Comparison of ENCODE assay signal across 9 cellular contexts in the genomic region with DNA sequence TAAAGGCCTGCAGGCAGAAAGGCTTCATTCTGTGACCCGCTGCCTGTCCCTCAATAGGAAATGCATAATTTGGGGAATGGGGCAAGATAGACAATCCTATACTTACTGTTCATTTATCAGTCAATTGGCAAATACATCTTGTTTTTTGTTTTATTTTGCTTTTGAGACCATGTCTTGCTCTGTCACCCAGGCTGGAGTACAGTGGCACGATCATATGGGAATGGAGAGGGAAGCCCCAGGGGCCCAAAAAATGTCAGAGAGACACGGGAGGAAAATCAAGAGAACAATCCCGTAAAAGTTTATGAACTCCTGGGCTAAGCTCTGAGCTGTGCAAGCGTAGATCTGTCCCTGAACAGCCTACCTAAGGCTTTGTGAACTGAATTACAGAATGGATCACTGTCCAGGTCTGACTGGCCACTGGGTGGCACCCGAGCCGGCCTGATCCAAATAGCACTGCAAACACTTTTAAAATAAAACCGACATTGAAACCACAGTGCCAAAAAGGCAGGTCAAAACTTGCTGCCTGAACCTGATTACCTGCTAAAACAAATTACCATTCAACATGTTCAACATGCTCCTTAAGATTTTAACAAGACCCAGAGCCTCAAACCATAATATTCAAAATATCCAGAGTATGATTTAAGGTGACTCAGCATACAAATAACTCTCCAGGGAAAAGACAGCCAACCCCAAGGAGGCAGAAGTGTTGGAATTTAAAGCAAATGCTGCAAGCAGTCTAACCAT. TPM values are rescaled to one million over a fixed set of nuclear protein-coding genes. Genes with fewer than 3 reads are reported as not detected.
DNase-seq lines count a peak whose midpoint lies in the region; ATAC-seq, FAIRE-seq and TF ChIP-seq lines count a peak whose summit lies in the region.
"Had no signal": no experiment of that assay in that cellular context is flagged by ENCODE, and none has a peak within 500 bp of the region (broad histone marks: within the 10 kb centered on the region; RNA-seq: fewer than 3 reads in every experiment).

No MANE protein-coding gene starts in this region.

- peak; percentile 90 to 93 for ATAC-seq in left cardiac atrium
- ATAC-seq in psoas muscle: peak; percentile 93 to 98 (median 96)
- no peak for ATAC-seq in GM21528 (IDR thresholded peaks at IDR 0.05; ENCODE audit: low FRiP score, unreplicated experiment)
- no peak for ATAC-seq in HG03432 (IDR thresholded peaks at IDR 0.05; ENCODE audit: unreplicated experiment)

- peak; percentile 31 for FAIRE-seq in RCC 7860 (lab: Jason Lieb, UNC)

- peak overlapping the region; percentile 30 for H3K4me3 ChIP-seq in psoas muscle

- H3K9me3 ChIP-seq in psoas muscle: no peaks in the 10 kb centered on the region

- 28 to 40% (median 32%) methylated on average over 8 of the region's 8 CpGs for WGBS in psoas muscle, 3 donors

- peak; percentile 12 for DNase-seq in DMS 273 treated with DMSO at 0.1 percent for 48 hours (lab: John Stamatoyannopoulos, UW)
- peak; percentile 59 for DNase-seq in HT1080 (ENCODE audit: low read depth)
- peak; percentile 27 for DNase-seq in RCC 7860 (ENCODE audit: low spot score)
- DNase-seq in amniotic epithelial cell (ENCODE audit: low read depth): peak; percentile 47
- DNase-seq in left cardiac atrium: peak; percentile 71
- peak; percentile 61 to 83 for DNase-seq in psoas muscle

- H3K27ac ChIP-seq in psoas muscle: peak overlapping the region; percentile 84

- no peaks in the 10 kb centered on the region for H3K27me3 ChIP-seq in psoas muscle (ENCODE audit: insufficient read depth in 3 of 3, low read length in 2 of 3)

- peaks cover 8 to 27% of the 10 kb centered on the region in 2 donors for H3K36me3 ChIP-seq in psoas muscle (ENCODE audit: insufficient read depth in 1 of 2, low read depth in 1 of 2)

- intact Hi-C loops in left cardiac atrium (cut with DNase I): loop anchor here in 1 of 2 donors (5.0 kb wide), 1 partner anchor 42 kb away; no protein-coding TSS in a partner anchor
- intact Hi-C loops in psoas muscle (cut with DNase I): loop anchor here (2.0 to 5.0 kb wide), 3 partner anchors 42 to 91 kb away; no protein-coding TSS in a partner anchor

- peaks cover 12% of the 10 kb centered on the region for H3K4me1 ChIP-seq in psoas muscle

- TF ChIP-seq CTCF in psoas muscle (IDR thresholded peaks at IDR 0.05): peak; percentile 79

RNA-seq across cellular contexts. Expression of gene COPS7A, which starts 11.8 kb away (rescaled TPM):
- 97.5 and 97.6 TPM in 2 replicates for total RNA-seq in HT1080 (2014; rRNA removed; shearing (Covaris generic))
- polyA plus RNA-seq in HT1080 (2015; cell fraction: cytosol; rRNA removed): 89.1 and 91.5 TPM in 2 replicates
- polyA plus RNA-seq in HT1080 (2015; cell fraction: nucleus; rRNA removed): 88.3 and 96.8 TPM in 2 replicates
- 10 to 100 TPM; 61.3 to 71.2 TPM for total RNA-seq in left cardiac atrium
- total RNA-seq in psoas muscle: 10 to 100 TPM; 72.3 to 86.2 (median 77.1) TPM
- 100 to 1,000 TPM in 2 of 3 donors, 10 to 100 TPM in 1; 79.2 to 157 (median 104) TPM for polyA plus RNA-seq in psoas muscle

RNA-seq across cellular contexts. Expression of gene MLF2, which starts 17.3 kb away (rescaled TPM):
- total RNA-seq in HT1080 (2014; rRNA removed; shearing (Covaris generic)): 283 and 297 TPM in 2 replicates
- 284 and 336 TPM in 2 replicates for polyA plus RNA-seq in HT1080 (2015; cell fraction: cytosol; rRNA removed)
- 179 and 198 TPM in 2 replicates for polyA plus RNA-seq in HT1080 (2015; cell fraction: nucleus; rRNA removed)
- 100 to 1,000 TPM; 118 to 149 TPM for total RNA-seq in left cardiac atrium
- total RNA-seq in psoas muscle: 100 to 1,000 TPM; 104 to 188 (median 132) TPM
- 100 to 1,000 TPM; 113 to 245 (median 176) TPM for polyA plus RNA-seq in psoas muscle

RNA-seq across cellular contexts. Expression of gene PTMS, which starts 30.5 kb away (rescaled TPM):
- 105 and 148 TPM in 2 replicates for total RNA-seq in HT1080 (2014; rRNA removed; shearing (Covaris generic))
- 644 and 745 TPM in 2 replicates for polyA plus RNA-seq in HT1080 (2015; cell fraction: cytosol; rRNA removed)
- polyA plus RNA-seq in HT1080 (2015; cell fraction: nucleus; rRNA removed): 238 and 245 TPM in 2 replicates
- total RNA-seq in left cardiac atrium (100 to 1,000 TPM; 164 to 189 TPM), psoas muscle (100 to 1,000 TPM in 1 of 4 donors, 10 to 100 TPM in 3; 69.0 to 104 (median 77.1) TPM)
- 10 to 100 TPM; 65.4 to 93.7 (median 87.7) TPM for polyA plus RNA-seq in psoas muscle

RNA-seq across cellular contexts. Expression of gene PIANP, which starts 35.0 kb away (rescaled TPM):
- 0.45 TPM in 1 of 2 replicates, not detected in the other for total RNA-seq in HT1080 (2014; rRNA removed; shearing (Covaris generic))
- polyA plus RNA-seq in HT1080 (2015; cell fraction: cytosol; rRNA removed): 0.73 and 1.1 TPM in 2 replicates
- polyA plus RNA-seq in HT1080 (2015; cell fraction: nucleus; rRNA removed): 0.59 and 0.71 TPM in 2 replicates
- total RNA-seq in left cardiac atrium: under 1 TPM; 0.18 to 0.42 TPM
- under 1 TPM in 3 of 4 donors, not detected in 1; 0.10 to 0.17 (median 0.15) TPM for total RNA-seq in psoas muscle
- under 1 TPM in 2 of 3 donors, not detected in 1; 0.17 to 0.21 TPM for polyA plus RNA-seq in psoas muscle
- total RNA-seq: T-helper 2 cell treated with Interferon-gamma antibody and Interleukin-4, amounts not matched to agents 100 ng/mL and 5 ng/mL, for 36 hours had no signal

RNA-seq across cellular contexts. Expression of gene LAG3, which starts 36.7 kb away (rescaled TPM):
- total RNA-seq in HT1080 (2014; rRNA removed; shearing (Covaris generic)): 0.20 and 2.0 TPM in 2 replicates
- polyA plus RNA-seq in HT1080 (2015; cell fraction: cytosol; rRNA removed): 0.18 and 0.41 TPM in 2 replicates
- polyA plus RNA-seq in HT1080 (2015; cell fraction: nucleus; rRNA removed): 2.2 and 3.1 TPM in 2 replicates
- total RNA-seq in left cardiac atrium: under 1 TPM; 0.62 to 0.97 TPM
- under 1 TPM in 2 of 4 donors, not detected in 2; 0.11 to 0.24 TPM for total RNA-seq in psoas muscle
- under 1 TPM in 2 of 3 donors, not detected in 1; 0.05 to 0.06 TPM for polyA plus RNA-seq in psoas muscle

Comparison
In these comparisons a context has a peak if more than half of its experiments do, and no peak if none do; other contexts are left out.
1. DNase-seq: peak in every context shown above with its lines; median percentile 72 in psoas muscle; 71 in left cardiac atrium; 59 in HT1080; 47 in amniotic epithelial cell; 27 in RCC 7860; 12 in DMS 273 treated with DMSO at 0.1 percent for 48 hours.
2. ATAC-seq: peak in left cardiac atrium (2 of 2) and psoas muscle (4 of 4); none in GM21528 (single experiment) and HG03432 (single experiment).